In the genomic region with DNA sequence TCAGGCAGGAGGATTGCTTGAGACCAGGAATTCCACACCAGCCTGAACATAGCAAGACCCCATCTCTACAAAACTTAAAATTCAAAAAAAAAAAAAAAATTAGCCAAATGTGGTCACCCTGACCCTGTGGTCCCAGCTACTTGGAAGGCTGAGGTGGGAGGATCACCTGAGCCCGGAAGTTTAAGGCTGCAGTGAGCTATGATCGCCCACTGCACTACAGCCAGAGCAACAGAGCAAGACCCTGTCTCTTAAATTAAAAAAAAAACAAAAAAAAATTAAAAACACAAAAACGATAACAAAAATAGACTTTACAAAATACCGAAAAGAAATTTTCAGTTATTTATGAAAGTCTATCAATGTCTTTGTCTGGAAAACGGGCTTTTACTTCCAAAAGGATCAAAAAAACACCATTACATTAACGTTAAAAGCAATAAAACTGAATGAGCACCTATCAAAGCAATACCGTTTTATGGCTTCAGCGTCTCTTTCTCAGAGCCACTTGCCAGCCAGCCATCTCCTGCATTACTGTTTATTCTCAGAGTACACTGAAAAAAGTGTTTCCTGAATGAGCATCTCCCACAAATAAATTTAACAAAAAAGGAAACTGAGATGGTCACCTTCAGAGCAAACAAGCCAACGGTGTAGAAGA, we compare ENCODE assay signal across 10 cellular contexts. TPM values are rescaled to one million over a fixed set of nuclear protein-coding genes. Genes with fewer than 3 reads are reported as not detected.
DNase-seq lines count a peak whose midpoint lies in the region; ATAC-seq, FAIRE-seq and TF ChIP-seq lines count a peak whose summit lies in the region.
"Had no signal": no experiment of that assay in that cellular context is flagged by ENCODE, and none has a peak within 500 bp of the region (broad histone marks: within the 10 kb centered on the region; RNA-seq: fewer than 3 reads in every experiment).

No MANE protein-coding gene starts in this region.

- TF ChIP-seq EP300 in GM12878 (IDR thresholded peaks at IDR 0.05; ENCODE audit: borderline replicate concordance in 1 of 2, control insufficient read depth in 1 of 2, low read depth in 2 of 2, low read length in 2 of 2), result no peak

- peaks cover 94% of the 10 kb centered on the region for H3K79me2 ChIP-seq in GM12878 (ENCODE audit: control insufficient read depth, insufficient read depth, low read length)

- BruUV-seq in GM12878 (replicated peaks; lab: Mats Ljungman, UMichigan), result no TSS peak

- H3K4me2 ChIP-seq in GM12878 (ENCODE audit: control insufficient read depth, insufficient read depth), result peak overlapping the region; percentile 89

- H3K36me3 ChIP-seq in CD4-positive, alpha-beta memory T cell (ENCODE audit: insufficient read depth, low read length), result no peaks in the 10 kb centered on the region
- H3K36me3 ChIP-seq in GM12878 (ENCODE audit: control insufficient read depth in 2 of 2, insufficient read depth in 2 of 2, low read length in 1 of 2), result peaks cover 0 to 1% of the 10 kb centered on the region in 2 experiments; a peak in 1 of 4 replicates

- H3K4me1 ChIP-seq in CD4-positive, alpha-beta memory T cell (ENCODE audit: insufficient read depth, low read length), result peaks cover 90% of the 10 kb centered on the region
- peaks cover 45% of the 10 kb centered on the region for H3K4me1 ChIP-seq in GM12878 (ENCODE audit: control insufficient read depth, insufficient read depth, low read length)

- peak overlapping the region; percentile 12 to 21 for H3K4me3 ChIP-seq in CD4-positive, alpha-beta memory T cell (ENCODE audit: low read length in 2 of 2)
- peak overlapping the region; percentile 80 for H3K4me3 ChIP-seq in GM12878

- WGBS in GM12878 (ENCODE audit: insufficient coverage, insufficient replicate concordance, low lambda C conversion rate, missing lambda C conversion rate), result 45% methylated on average over 9 of the region's 9 CpGs

- peaks cover 0 to 11% of the 10 kb centered on the region in 2 donors for H3K36me3 Mint-ChIP-seq in CD4-positive, alpha-beta memory T cell
- H3K36me3 Mint-ChIP-seq in IgD-negative memory B cell (no peaks in the 10 kb centered on the region), neural crest cell (ENCODE audit: low read depth) (no peaks in the 10 kb centered on the region)

- no peak overlapping the region for H2AFZ ChIP-seq in GM12878 (ENCODE audit: control insufficient read depth, low read depth, low read length)

- no peak for ATAC-seq in GM12878

- peak overlapping the region; percentile 49 to 96 (median 85) for H3K27ac Mint-ChIP-seq in CD4-positive, alpha-beta memory T cell
- H3K27ac Mint-ChIP-seq in IgD-negative memory B cell, result peak overlapping the region in 2 of 3 donors; percentile 63 to 95
- H3K27ac Mint-ChIP-seq in neural crest cell (ENCODE audit: unreplicated experiment), result no peak overlapping the region

- FAIRE-seq in GM12878 (lab: Jason Lieb, UNC), result no peak
- FAIRE-seq: islet of Langerhans had no signal

- TF ChIP-seq RAD21 in GM12878 (IDR thresholded peaks at IDR 0.05; ENCODE audit: insufficient read depth, low read depth, low read length), result no peak

- POLR2A ChIA-PET in CD4-positive, alpha-beta memory T cell (lab: Charles Lee; ENCODE audit: partially characterized antibody), result interaction anchor here (0.6 kb wide), 1 partner anchor 134 kb away, joined by 3 read pairs; no protein-coding TSS in a partner anchor
- POLR2A ChIA-PET in GM12878 (lab: Charles Lee), result interaction anchor here (1.0 to 1.8 kb wide), 2 partner anchors 10 to 18 kb away, joined by 5 to 6 read pairs; no protein-coding TSS in a partner anchor

- H3K9me3 Mint-ChIP-seq in CD4-positive, alpha-beta memory T cell, result peaks cover 0 to 5% (median 0%) of the 10 kb centered on the region in 8 donors
- H3K9me3 Mint-ChIP-seq in IgD-negative memory B cell (peaks cover 0 to 3% (median 0%) of the 10 kb centered on the region in 3 donors), neural crest cell (no peaks in the 10 kb centered on the region)

- H3K4me1 Mint-ChIP-seq in CD4-positive, alpha-beta memory T cell, result peaks cover 68 to 93% (median 82%) of the 10 kb centered on the region in 4 donors
- H3K4me1 Mint-ChIP-seq in IgD-negative memory B cell (peaks cover 67 to 72% (median 68%) of the 10 kb centered on the region in 3 donors), neural crest cell (peaks cover 71% of the 10 kb centered on the region)

- in situ Hi-C loops in GM12878 (cut with MboI), result no loop called here
- in situ Hi-C loops in G401 (cut with HindIII; ENCODE audit: low sequenced_read_pairs), result no loop called here

- CTCF ChIA-PET in CD4-positive, alpha-beta memory T cell (lab: Charles Lee; ENCODE audit: partially characterized antibody), result interaction anchor here (1.5 kb wide), 1 partner anchor 21 kb away, joined by 4 read pairs; no protein-coding TSS in a partner anchor
- CTCF ChIA-PET in GM12878 (lab: Yijun Ruan, JAX), result interaction anchor here (0.6 to 2.9 kb wide), 5 partner anchors 9 to 177 kb away, joined by 3 to 11 read pairs (median 4); no protein-coding TSS in a partner anchor

- intact Hi-C loops in CD4-positive, alpha-beta memory T cell (cut with micrococcal nuclease), result no loop called here
- intact Hi-C loops in GM12878 (cut with micrococcal nuclease; ENCODE audit: unreplicated experiment), result no loop called here

- no peak for DNase-seq in CD4-positive, alpha-beta memory T cell
- DNase-seq in GM12878 (ENCODE audit: low read depth, low spot score) (no peak), neural crest cell (ENCODE audit: low read depth, low spot score) (no peak), NCI-H2196 (lab: John Stamatoyannopoulos, UW; ENCODE audit: unreplicated experiment) (no peak), G401 (ENCODE audit: low spot score) (no peak), dedifferentiated amniotic fluid mesenchymal stem cell (ENCODE audit: extremely low spot score) (no peak), NCI-H524 (lab: John Stamatoyannopoulos, UW) (no peak)
- DNase-seq: NCI-H2081 had no signal

- no peak for TF ChIP-seq POLR2A in GM12878 (IDR thresholded peaks at IDR 0.05; ENCODE audit: low read depth, low read length)

- SMC1A ChIA-PET in GM12878 (lab: Charles Lee; ENCODE audit: uncharacterized antibody, unreplicated experiment), result interaction anchor here (0.6 kb wide), 1 partner anchor 145 kb away, joined by 3 read pairs; no protein-coding TSS in a partner anchor

- RAD21 ChIA-PET in GM12878 (lab: Charles Lee; ENCODE audit: unreplicated experiment), result interaction anchor here (0.5 to 1.8 kb wide), 2 partner anchors 13 to 21 kb away, joined by 3 to 5 read pairs; no protein-coding TSS in a partner anchor

- no peaks in the 10 kb centered on the region for H3K27me3 Mint-ChIP-seq in CD4-positive, alpha-beta memory T cell
- H3K27me3 Mint-ChIP-seq in IgD-negative memory B cell, result no peaks in the 10 kb centered on the region
- no peaks in the 10 kb centered on the region for H3K27me3 Mint-ChIP-seq in neural crest cell (ENCODE audit: low read depth)

- peak overlapping the region; percentile 53 for H3K27ac ChIP-seq in CD4-positive, alpha-beta memory T cell (ENCODE audit: low read depth, low read length)
- peak overlapping the region; percentile 41 for H3K27ac ChIP-seq in GM12878 (ENCODE audit: control insufficient read depth, insufficient read depth)

- peak overlapping the region; percentile 49 for H3K9ac ChIP-seq in GM12878 (ENCODE audit: control insufficient read depth, insufficient read depth, low read length)

- peaks cover 39% of the 10 kb centered on the region for H4K20me1 ChIP-seq in GM12878 (ENCODE audit: control insufficient read depth, insufficient read depth)

- TF ChIP-seq CTCF in GM12878 (IDR thresholded peaks at IDR 0.05 in 2 of 3, conservative IDR thresholded peaks at IDR 0.05 in 1 of 3; ENCODE audit: control insufficient read depth in 2 of 3, extremely low read depth in 1 of 3, insufficient read depth in 1 of 3, low read depth in 3 of 3, low read length in 3 of 3) (no peak), neural crest cell (conservative IDR thresholded peaks at IDR 0.05) (no peak)

- no peaks in the 10 kb centered on the region for H3K27me3 ChIP-seq in CD4-positive, alpha-beta memory T cell (ENCODE audit: insufficient read depth, low read length)
- no peaks in the 10 kb centered on the region for H3K27me3 ChIP-seq in GM12878 (replicated peaks in 1 of 2; ENCODE audit: control insufficient read depth in 2 of 2, insufficient read depth in 2 of 2, low read length in 1 of 2)

- H3K9me3 ChIP-seq in CD4-positive, alpha-beta memory T cell (ENCODE audit: control insufficient read depth in 1 of 2, low read length in 2 of 2), result no peaks in the 10 kb centered on the region
- H3K9me3 ChIP-seq in GM12878 (replicated peaks; ENCODE audit: control insufficient read depth, insufficient read depth, low read length), result no peaks in the 10 kb centered on the region

- peak overlapping the region; percentile 71 to 98 (median 88) for H3K4me3 Mint-ChIP-seq in CD4-positive, alpha-beta memory T cell
- H3K4me3 Mint-ChIP-seq in IgD-negative memory B cell, result peak overlapping the region; percentile 17 to 93 (median 59)
- H3K4me3 Mint-ChIP-seq in neural crest cell, result peak overlapping the region; percentile 69

TF ChIP-seq in GM12878, 131 proteins besides CTCF, POLR2A, EP300 and RAD21 (continues in another document):
- no peak for TF ChIP-seq RB1 (IDR thresholded peaks at IDR 0.05; ENCODE audit: borderline replicate concordance)
- TF ChIP-seq SP1 (IDR thresholded peaks at IDR 0.05; ENCODE audit: low read depth, low read length), result no peak
- TF ChIP-seq YBX1 (IDR thresholded peaks at IDR 0.05), result no peak
- no peak for TF ChIP-seq TBL1XR1 (IDR thresholded peaks at IDR 0.05; ENCODE audit: low read depth, low read length)

RNA-seq across cellular contexts. Expression of gene USP7, which starts 6.1 kb away (rescaled TPM):
- 100 to 1,000 TPM; 194 to 206 TPM for total RNA-seq in CD4-positive, alpha-beta memory T cell
- 10 to 100 TPM in 1 of 2 donors, 1 to 10 TPM in 1; 4.8 to 17.8 TPM for polyA plus RNA-seq in CD4-positive, alpha-beta memory T cell
- polyA plus RNA-seq in IgD-negative memory B cell (9.4 TPM), GM12878 (2011; rRNA removed) (86.4 and 100 TPM in 2 replicates), GM12878 (2014; fragmentation: Illumina TruSeq; extraction: Trizol) (107 and 144 TPM in 2 replicates), GM12878 (2014; fragmentation: Nextera tagmentation; extraction: Ambion mirVana) (10 to 100 TPM; 20.8 to 25.0 TPM), GM12878 (2014; rRNA removed) (53.0 and 57.4 TPM in 2 replicates), GM12878 (2016; fragmentation: Nextera tagmentation; extraction: Ambion mirVana) (10 to 100 TPM; 16.2 to 18.6 TPM)
- total RNA-seq in GM12878 (2013; cell fraction: nucleolus; rRNA removed), result 276 and 307 TPM in 2 replicates
- total RNA-seq in GM12878 (2014; rRNA removed) (74.3 and 81.3 TPM in 2 replicates), GM12878 (2014; rRNA removed; fragmentation: Illumina TruSeq; extraction: Trizol) (68.0 and 68.9 TPM in 2 replicates), GM12878 (2021) (133 and 138 TPM in 2 replicates), neural crest cell (151 and 162 TPM in 2 replicates)
- 52.7 TPM for polyA plus RNA-seq in GM12878 (2011; ENCODE audit: low read depth)
- 24.9 and 31.7 TPM in 2 replicates for polyA plus RNA-seq in GM12878 (2011; cell fraction: cytosol; rRNA removed)
- 137 and 156 TPM in 2 replicates for polyA plus RNA-seq in GM12878 (2011; cell fraction: nucleus; rRNA removed)
- 86.1 and 88.3 TPM in 2 replicates for polyA plus RNA-seq in GM12878 (2012)
- polyA minus RNA-seq in GM12878 (2011; rRNA and poly(A)+ RNA removed), result 132 and 155 TPM in 2 replicates
- 44.8 and 51.1 TPM in 2 replicates for polyA minus RNA-seq in GM12878 (2011; cell fraction: cytosol; rRNA and poly(A)+ RNA removed)
- polyA minus RNA-seq in GM12878 (2011; cell fraction: nucleus; rRNA and poly(A)+ RNA removed), result 130 and 190 TPM in 2 replicates
- 20.3 and 29.2 TPM in 2 replicates for total RNA-seq in G401 (2014; rRNA removed; shearing (Covaris generic))
